In the genomic region with DNA sequence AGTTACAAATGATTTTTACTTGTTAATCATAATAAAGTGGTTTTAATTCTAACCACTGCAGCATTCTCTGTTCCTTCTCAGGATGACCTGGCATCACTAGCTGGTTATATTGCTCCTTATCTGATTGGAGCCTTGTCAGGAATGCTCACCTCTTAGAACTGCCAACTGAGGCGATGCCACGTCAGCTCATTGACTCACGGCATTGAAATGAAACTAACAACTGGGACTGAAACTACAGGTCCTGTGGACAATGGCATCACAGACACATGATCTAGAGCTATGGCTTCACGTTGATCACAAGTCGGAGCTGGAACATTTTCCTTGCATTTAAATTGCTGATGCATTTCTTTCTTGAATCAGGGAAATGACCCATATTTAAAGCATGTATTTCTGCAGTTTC, we compare ENCODE assay signal across 8 cellular contexts. TPM values are rescaled to one million over a fixed set of nuclear protein-coding genes. Genes with fewer than 3 reads are reported as not detected.
DNase-seq lines count a peak whose midpoint lies in the region; ATAC-seq and TF ChIP-seq lines count a peak whose summit lies in the region.

No MANE protein-coding gene starts in this region.

- H3K27ac Mint-ChIP-seq in CD4-positive, alpha-beta T cell = no peak overlapping the region

- H3K4me3 Mint-ChIP-seq in CD4-positive, alpha-beta T cell = no peak overlapping the region

- DNase-seq in BE2C = peak; percentile 15
- DNase-seq in NCI-H774 (lab: John Stamatoyannopoulos, UW) = peak; percentile 61
- DNase-seq in fibroblast of the conjunctiva (ENCODE audit: low read depth) = peak; percentile 68
- peak; percentile 27 to 73 for DNase-seq in tibial artery
- DNase-seq in activated CD8-positive, alpha-beta memory T cell treated with anti-CD3 and anti-CD28 coated beads, Interleukin-2, amount 50 U/mL, for 4 hours = no peak
- no peak for DNase-seq in NCI-H345 (lab: John Stamatoyannopoulos, UW)
- DNase-seq in CD4-positive, alpha-beta T cell = no peak

- H3K36me3 ChIP-seq in BE2C = no peaks in the 10 kb centered on the region
- H3K36me3 ChIP-seq in tibial artery = no peaks in the 10 kb centered on the region

- H3K4me1 ChIP-seq in BE2C (no peaks in the 10 kb centered on the region), tibial artery (peaks cover 0 to 13% (median 5%) of the 10 kb centered on the region in 4 donors)

- CTCF ChIA-PET in CD4-positive, alpha-beta T cell (lab: Charles Lee) = no interaction called here

- H3K27me3 ChIP-seq in BE2C (no peaks in the 10 kb centered on the region), tibial artery (no peaks in the 10 kb centered on the region)
- no peaks in the 10 kb centered on the region for H3K27me3 ChIP-seq in CD4-positive, alpha-beta T cell (ENCODE audit: control insufficient read depth, insufficient read depth, low read length)

- H3K9me3 Mint-ChIP-seq in CD4-positive, alpha-beta T cell = peaks cover 6% of the 10 kb centered on the region

- no peaks in the 10 kb centered on the region for H3K4me1 Mint-ChIP-seq in CD4-positive, alpha-beta T cell (ENCODE audit: low read depth)

- H3K27me3 Mint-ChIP-seq in CD4-positive, alpha-beta T cell = no peaks in the 10 kb centered on the region

- H3K36me3 Mint-ChIP-seq in CD4-positive, alpha-beta T cell (ENCODE audit: low read depth) = no peaks in the 10 kb centered on the region

- H3K9me3 ChIP-seq in BE2C (no peaks in the 10 kb centered on the region), tibial artery (peaks cover 0 to 6% (median 0%) of the 10 kb centered on the region in 3 donors)
- H3K9me3 ChIP-seq in CD4-positive, alpha-beta T cell (ENCODE audit: control insufficient read depth, low read length) = no peaks in the 10 kb centered on the region

- 0 out of 2 replicates have a peak overlapping the region, but pooled peaks have one; percentile 4 for H3K4me3 ChIP-seq in BE2C (ENCODE audit: low read depth, low read length)
- H3K4me3 ChIP-seq in tibial artery = no peak overlapping the region

- POLR2A ChIA-PET in CD4-positive, alpha-beta T cell (lab: Charles Lee) = interaction anchor here (0.7 kb wide), 1 partner anchor 11 kb away, joined by 3 read pairs; no protein-coding TSS in a partner anchor

- TF ChIP-seq CTCF in BE2C (IDR thresholded peaks at IDR 0.05; ENCODE audit: low read depth, low read length) = no peak
- no peak for TF ChIP-seq CTCF in tibial artery (IDR thresholded peaks at IDR 0.05)
- no peak for TF ChIP-seq CTCF in CD4-positive, alpha-beta T cell (IDR thresholded peaks at IDR 0.05)

- peak overlapping the region; percentile 6 to 9 for H3K27ac ChIP-seq in tibial artery
- no peak overlapping the region for H3K27ac ChIP-seq in CD4-positive, alpha-beta T cell (ENCODE audit: low read depth, low read length)

- intact Hi-C loops in tibial artery (cut with DNase I; ENCODE audit: low total_unique reads) = no loop called here
- intact Hi-C loops in CD4-positive, alpha-beta T cell (cut with DNase I, micrococcal nuclease) = no loop called here

- peak; percentile 90 for ATAC-seq in GM21723 (IDR thresholded peaks at IDR 0.05; ENCODE audit: unreplicated experiment)
- ATAC-seq in CD4-positive, alpha-beta T cell (ENCODE audit: poor library complexity) = no peak

RNA-seq across cellular contexts. Expression of a gene that starts 54.9 kb away (rescaled TPM):
- polyA plus RNA-seq in BE2C (2012; ENCODE audit: insufficient read depth, insufficient read length, low read depth) = 104 TPM
- total RNA-seq in CD4-positive, alpha-beta T cell = under 1 TPM; 0.16 to 0.20 TPM

Comparison
In these comparisons a context has a peak if more than half of its experiments do, and no peak if none do; other contexts are left out.
1. DNase-seq: peak in BE2C (single experiment), NCI-H774 (single experiment), fibroblast of the conjunctiva (single experiment) and tibial artery (2 of 2); none in activated CD8-positive, alpha-beta memory T cell treated with anti-CD3 and anti-CD28 coated beads, Interleukin-2, amount 50 U/mL, for 4 hours (single experiment), NCI-H345 (single experiment) and CD4-positive, alpha-beta T cell (0 of 10).